9 cellular contexts compared by ENCODE assay signal in genomic region chr6:32845381-32845884, GRCh38. TPM values are rescaled to one million over a fixed set of nuclear protein-coding genes. Genes with fewer than 3 reads are reported as not detected.
A peak's percentile ranks its signal among the peaks of the same experiment; 100 is the strongest.
DNase-seq lines count a peak whose midpoint lies in the region; ATAC-seq and TF ChIP-seq lines count a peak whose summit lies in the region.
"Had no signal": no experiment of that assay in that cellular context is flagged by ENCODE, and none has a peak within 500 bp of the region (broad histone marks: within the 10 kb centered on the region; RNA-seq: fewer than 3 reads in every experiment).

No MANE protein-coding gene starts in this region.

- peaks cover 19% of the 10 kb centered on the region for H3K79me2 ChIP-seq in DOHH2 (ENCODE audit: control insufficient read depth, low read length)

- H3K9me3 ChIP-seq in DOHH2 (ENCODE audit: control insufficient read depth, insufficient read depth, low read length) = no peaks in the 10 kb centered on the region

- no peaks in the 10 kb centered on the region for H3K9me2 ChIP-seq in DOHH2 (replicated peaks; ENCODE audit: control insufficient read depth, low read length)

- H3K27me3 Mint-ChIP-seq in activated naive CD8-positive, alpha-beta T cell treated with anti-CD3 and anti-CD28 coated beads for 36 hours = peaks cover 3% of the 10 kb centered on the region

- H3K27ac Mint-ChIP-seq in activated naive CD8-positive, alpha-beta T cell treated with anti-CD3 and anti-CD28 coated beads for 36 hours = peak overlapping the region; percentile 99

- H3K27me3 ChIP-seq in DOHH2 (ENCODE audit: control insufficient read depth, low read length) = no peaks in the 10 kb centered on the region

- no peaks in the 10 kb centered on the region for H4K20me1 ChIP-seq in DOHH2 (ENCODE audit: control insufficient read depth, insufficient read depth, low read depth, low read length)

- peak overlapping the region; percentile 93 for H3K4me3 ChIP-seq in DOHH2 (ENCODE audit: low read length)

- peak overlapping the region; percentile 94 for H3K4me3 Mint-ChIP-seq in activated naive CD8-positive, alpha-beta T cell treated with anti-CD3 and anti-CD28 coated beads for 36 hours

- TF ChIP-seq CTCF in DOHH2 (IDR thresholded peaks at IDR 0.05; ENCODE audit: low read depth, low read length, poor library complexity, severe bottlenecking) = peak; percentile 9

- peaks cover 74% of the 10 kb centered on the region for H3K4me1 Mint-ChIP-seq in activated naive CD8-positive, alpha-beta T cell treated with anti-CD3 and anti-CD28 coated beads for 36 hours

- peak overlapping the region; percentile 92 for H3K27ac ChIP-seq in DOHH2 (ENCODE audit: low read depth, low read length)
- H3K27ac ChIP-seq: SK-N-MC had no signal

- H3K36me3 Mint-ChIP-seq in activated naive CD8-positive, alpha-beta T cell treated with anti-CD3 and anti-CD28 coated beads for 36 hours = peaks cover 95% of the 10 kb centered on the region

- H3K4me1 ChIP-seq in DOHH2 (ENCODE audit: control insufficient read depth, low read length) = peaks cover 35% of the 10 kb centered on the region

- peak overlapping the region; percentile 100 for H3K4me2 ChIP-seq in DOHH2 (ENCODE audit: low read length)

- peak; percentile 64 for DNase-seq in NAMALWA (ENCODE audit: low spot score)
- DNase-seq in activated naive CD8-positive, alpha-beta T cell treated with anti-CD3 and anti-CD28 coated beads for 36 hours = peak; percentile 67
- peak; percentile 46 for DNase-seq in pons (ENCODE audit: low spot score)

- peaks cover 1% of the 10 kb centered on the region for H3K9me3 Mint-ChIP-seq in activated naive CD8-positive, alpha-beta T cell treated with anti-CD3 and anti-CD28 coated beads for 36 hours

- peaks cover 9% of the 10 kb centered on the region for H3F3A ChIP-seq in DOHH2 (ENCODE audit: control insufficient read depth, insufficient read depth)

- peaks cover 64% of the 10 kb centered on the region for H3K36me3 ChIP-seq in DOHH2 (ENCODE audit: control insufficient read depth, low read length)

- ATAC-seq in HG02798 (IDR thresholded peaks at IDR 0.05; ENCODE audit: poor library complexity, unreplicated experiment) (no peak), GM18858 (IDR thresholded peaks at IDR 0.05; ENCODE audit: unreplicated experiment) (no peak), GM21723 (IDR thresholded peaks at IDR 0.05; ENCODE audit: unreplicated experiment) (no peak), HG03432 (IDR thresholded peaks at IDR 0.05; ENCODE audit: unreplicated experiment) (no peak)

RNA-seq across cellular contexts. Expression of gene PSMB8, which starts 1.6 kb away (rescaled TPM):
- 100 to 1,000 TPM; 385 to 393 TPM for total RNA-seq in activated naive CD8-positive, alpha-beta T cell treated with anti-CD3 and anti-CD28 coated beads for 36 hours

RNA-seq across cellular contexts. Expression of gene TAP2, which starts 6.9 kb away (rescaled TPM):
- total RNA-seq in activated naive CD8-positive, alpha-beta T cell treated with anti-CD3 and anti-CD28 coated beads for 36 hours = 100 to 1,000 TPM; 216 to 226 TPM

RNA-seq across cellular contexts. Expression of gene TAP1, which starts 8.1 kb away (rescaled TPM):
- 100 to 1,000 TPM; 337 to 356 TPM for total RNA-seq in activated naive CD8-positive, alpha-beta T cell treated with anti-CD3 and anti-CD28 coated beads for 36 hours

RNA-seq across cellular contexts. Expression of gene PSMB9, which starts 8.6 kb away (rescaled TPM):
- total RNA-seq in activated naive CD8-positive, alpha-beta T cell treated with anti-CD3 and anti-CD28 coated beads for 36 hours = 100 to 1,000 TPM; 315 to 316 TPM

RNA-seq across cellular contexts. Expression of gene HLA-DOB, which starts 28.6 kb away (rescaled TPM):
- total RNA-seq in activated naive CD8-positive, alpha-beta T cell treated with anti-CD3 and anti-CD28 coated beads for 36 hours = 1 to 10 TPM; 1.9 to 2.1 TPM
